16 cellular contexts compared by ENCODE assay signal in genomic region chr2:119438726-119439284, GRCh38. TPM values are rescaled to one million over a fixed set of nuclear protein-coding genes. Genes with fewer than 3 reads are reported as not detected.
A peak's percentile ranks its signal among the peaks of the same experiment; 100 is the strongest.
DNase-seq lines count a peak whose midpoint lies in the region; ATAC-seq, FAIRE-seq and TF ChIP-seq lines count a peak whose summit lies in the region.
"Had no signal": no experiment of that assay in that cellular context is flagged by ENCODE, and none has a peak within 500 bp of the region (broad histone marks: within the 10 kb centered on the region; RNA-seq: fewer than 3 reads in every experiment).

No MANE protein-coding gene starts in this region.

- POLR2A ChIA-PET in A549 (lab: Yijun Ruan, JAX), result no interaction called here

- no peak overlapping the region for H3K9ac ChIP-seq in parathyroid adenoma
- H3K9ac ChIP-seq: GM23248 had no signal

- no peaks in the 10 kb centered on the region for H3K36me3 Mint-ChIP-seq in activated T-cell treated with anti-CD3 and anti-CD28 coated beads, Interleukin-2, amount 50 U/mL, for 72 hours (ENCODE audit: insufficient read depth in 2 of 2)

- TF ChIP-seq POLR2A in A549 (IDR thresholded peaks at IDR 0.05; ENCODE audit: low read length), result no peak
- TF ChIP-seq POLR2A in body of pancreas (IDR thresholded peaks at IDR 0.05), result no peak

- peaks cover 24% of the 10 kb centered on the region for H3K79me2 ChIP-seq in parathyroid adenoma

- no peaks in the 10 kb centered on the region for H3K4me1 Mint-ChIP-seq in activated T-cell treated with anti-CD3 and anti-CD28 coated beads, Interleukin-2, amount 50 U/mL, for 72 hours (ENCODE audit: low read depth)

- H3K27ac Mint-ChIP-seq in activated T-cell treated with anti-CD3 and anti-CD28 coated beads, Interleukin-2, amount 50 U/mL, for 72 hours, result no peak overlapping the region
- H3K27ac Mint-ChIP-seq: CD4-positive, alpha-beta T cell had no signal

- 72% methylated on average over 4 of the region's 6 CpGs for WGBS in A549 (ENCODE audit: missing lambda C conversion rate)
- 76 to 85% methylated on average over 6 of the region's 6 CpGs for WGBS in body of pancreas, 2 donors

- H3K9me3 ChIP-seq in A549 (no peaks in the 10 kb centered on the region), body of pancreas (no peaks in the 10 kb centered on the region), parathyroid adenoma (ENCODE audit: control insufficient read depth, low read length) (no peaks in the 10 kb centered on the region)
- H3K9me3 ChIP-seq: Caco-2 had no signal

- CTCF ChIA-PET in A549 (lab: Yijun Ruan, JAX), result interaction anchor here (1.3 kb wide), 1 partner anchor 32 kb away, joined by 4 read pairs; no protein-coding TSS in a partner anchor

- H3K4me2 ChIP-seq in A549 (peak overlapping the region; percentile 1; the same call in 1 of the 3 replicates), parathyroid adenoma (ENCODE audit: low read length) (no peak overlapping the region)

- DNase-seq in A549 (ENCODE audit: low read depth in 1 of 2, low spot score in 1 of 2) (no peak), body of pancreas (no peak), mesenteric fat pad (ENCODE audit: low spot score) (peak; percentile 62)
- no peak for DNase-seq in activated T-cell treated with anti-CD3 and anti-CD28 coated beads, Interleukin-2, amount 50 U/mL, for 72 hours
- DNase-seq: AML-193; CD4-positive, alpha-beta T cell; GM23248; HCEC 1CT had no signal

- H2AFZ ChIP-seq in parathyroid adenoma, result no peak overlapping the region
- H2AFZ ChIP-seq: GM23248 had no signal

- TF ChIP-seq EP300 in A549 (IDR thresholded peaks at IDR 0.05), result no peak

- H3K9me3 Mint-ChIP-seq in activated T-cell treated with anti-CD3 and anti-CD28 coated beads, Interleukin-2, amount 50 U/mL, for 72 hours, result no peaks in the 10 kb centered on the region
- H3K9me3 Mint-ChIP-seq: CD4-positive, alpha-beta T cell had no signal

- TF ChIP-seq CTCF in A549 (IDR thresholded peaks at IDR 0.05), result no peak
- no peak for TF ChIP-seq CTCF in body of pancreas (IDR thresholded peaks at IDR 0.05)
- TF ChIP-seq CTCF in parathyroid adenoma (IDR thresholded peaks at IDR 0.05), result no peak

- no peaks in the 10 kb centered on the region for H3K36me3 ChIP-seq in body of pancreas (replicated peaks in 1 of 2; ENCODE audit: insufficient read depth in 1 of 2, low read depth in 2 of 2)
- H3K36me3 ChIP-seq in parathyroid adenoma (ENCODE audit: control insufficient read depth, insufficient read depth, low read length), result no peaks in the 10 kb centered on the region

- no peak overlapping the region for H3K4me3 Mint-ChIP-seq in activated T-cell treated with anti-CD3 and anti-CD28 coated beads, Interleukin-2, amount 50 U/mL, for 72 hours
- H3K4me3 Mint-ChIP-seq: CD4-positive, alpha-beta T cell had no signal

- no peak overlapping the region for H3K27ac ChIP-seq in A549
- H3K27ac ChIP-seq in body of pancreas, result peak overlapping the region in 3 of 4 donors; percentile 11 to 65 (median 57)
- H3K27ac ChIP-seq in parathyroid adenoma, result peak overlapping the region; percentile 81
- H3K27ac ChIP-seq: C4-2B, GM23248 had no signal

- H3K27me3 ChIP-seq in body of pancreas (no peaks in the 10 kb centered on the region), parathyroid adenoma (ENCODE audit: control insufficient read depth, insufficient read depth, low read length) (no peaks in the 10 kb centered on the region)

- peaks cover 12% of the 10 kb centered on the region for H3K4me1 ChIP-seq in A549
- H3K4me1 ChIP-seq in body of pancreas, result peaks cover 57% of the 10 kb centered on the region
- H3K4me1 ChIP-seq in parathyroid adenoma, result peaks cover 58% of the 10 kb centered on the region

- no peak for ATAC-seq in A549
- no peak for ATAC-seq in body of pancreas
- ATAC-seq in GM21390 (IDR thresholded peaks at IDR 0.05; ENCODE audit: unreplicated experiment), result no peak
- ATAC-seq in activated T-cell treated with anti-CD3 and anti-CD28 coated beads, Interleukin-2, amount 50 U/mL, for 72 hours (replicated peaks in 1 of 2), result no peak

- H3K4me3 ChIP-seq in A549 (no peak overlapping the region), body of pancreas (no peak overlapping the region), parathyroid adenoma (ENCODE audit: low read depth, low read length) (no peak overlapping the region)
- H3K4me3 ChIP-seq: GM23248 had no signal

- no peak for TF ChIP-seq RAD21 in A549 (conservative IDR thresholded peaks at IDR 0.05 in 1 of 2, IDR thresholded peaks at IDR 0.05 in 1 of 2)

- no peak for FAIRE-seq in A549 (lab: Jason Lieb, UNC)
- FAIRE-seq: D721Med, G401.6, GM12891, GM19239 had no signal

- H3K27me3 Mint-ChIP-seq in activated T-cell treated with anti-CD3 and anti-CD28 coated beads, Interleukin-2, amount 50 U/mL, for 72 hours (ENCODE audit: low read depth), result peaks cover 28% of the 10 kb centered on the region

- intact Hi-C loops in body of pancreas (cut with DNase I), result no loop called here

TF ChIP-seq in A549, 52 proteins besides CTCF, POLR2A, EP300 and RAD21 (continues in another document):
- TF ChIP-seq SREBF2 (IDR thresholded peaks at IDR 0.05) (no peak), GATA3 (IDR thresholded peaks at IDR 0.05; ENCODE audit: borderline replicate concordance) (no peak), PBX3 (IDR thresholded peaks at IDR 0.05) (no peak), REST (IDR thresholded peaks at IDR 0.05) (no peak), E2F6 (IDR thresholded peaks at IDR 0.05; ENCODE audit: borderline replicate concordance, low read depth) (no peak), CHD2 (IDR thresholded peaks at IDR 0.05; ENCODE audit: low read length, partially characterized antibody) (no peak), CEBPB (IDR thresholded peaks at IDR 0.05) (no peak), HOXB5 (CRISPR knock-in tag; IDR thresholded peaks at IDR 0.05) (no peak), CHD4 (IDR thresholded peaks at IDR 0.05; ENCODE audit: borderline replicate concordance) (no peak), MYC (IDR thresholded peaks at IDR 0.05; ENCODE audit: borderline replicate concordance, low read length) (no peak), BCL3 (IDR thresholded peaks at IDR 0.05) (no peak), BHLHE40 (IDR thresholded peaks at IDR 0.05; ENCODE audit: low read depth, low read length) (no peak), HOXA7 (CRISPR knock-in tag; IDR thresholded peaks at IDR 0.05) (no peak), ZNF302 (CRISPR knock-in tag; IDR thresholded peaks at IDR 0.05) (no peak), EHF (CRISPR knock-in tag; IDR thresholded peaks at IDR 0.05) (no peak)

RNA-seq across cellular contexts. Expression of gene TMEM37, which starts 7.2 kb away (rescaled TPM):
- polyA plus RNA-seq in A549 (2011; rRNA removed) (7.5 and 10.8 TPM in 2 replicates), A549 (2017; fragmentation: RNase III; extraction: RNeasy Plus Mini Kit Qiagen cat#74134 plus additional on column Dnase treatment) (3.3 to 5.1 TPM (median 4.7 TPM) in 3 replicates)
- 5.7 and 7.9 TPM in 2 replicates for polyA plus RNA-seq in A549 (2012; cell fraction: cytosol; rRNA removed)
- 4.7 and 5.0 TPM in 2 replicates for polyA plus RNA-seq in A549 (2012; cell fraction: nucleus; rRNA removed)
- polyA minus RNA-seq in A549 (2011; rRNA and poly(A)+ RNA removed), result 2.9 and 4.0 TPM in 2 replicates
- total RNA-seq in body of pancreas (10 to 100 TPM; 19.1 to 22.1 TPM), mesenteric fat pad (56.4 TPM)
- total RNA-seq in activated T-cell treated with anti-CD3 and anti-CD28 coated beads, Interleukin-2, amount 50 U/mL, for 72 hours, result not detected
- total RNA-seq: CD4-positive, alpha-beta T cell; GM23248 had no signal

Comparison
In these comparisons a context has a peak if more than half of its experiments do, and no peak if none do; other contexts are left out.
1. H3K27ac ChIP-seq: peak in body of pancreas (3 of 4) and parathyroid adenoma (single experiment); none in A549 (0 of 2).
2. RNA of gene TMEM37, which starts 7.2 kb away (total RNA-seq): 56.4 TPM in mesenteric fat pad (single experiment) and 19.1 to 22.1 TPM in body of pancreas; not detected in activated T-cell treated with anti-CD3 and anti-CD28 coated beads, Interleukin-2, amount 50 U/mL, for 72 hours; every median in the first group is over 10 times any median in the second.